Comparison of ENCODE assay signal across 8 cellular contexts in genomic region chr18:48902023-48902855, GRCh38. TPM values are rescaled to one million over a fixed set of nuclear protein-coding genes. Genes with fewer than 3 reads are reported as not detected.
DNase-seq lines count a peak whose midpoint lies in the region; ATAC-seq, FAIRE-seq and TF ChIP-seq lines count a peak whose summit lies in the region.

No MANE protein-coding gene starts in this region.

- H3K27me3 ChIP-seq in MG63 (no peaks in the 10 kb centered on the region), adipocyte (replicated peaks; ENCODE audit: control insufficient read depth, insufficient read depth, low read length) (no peaks in the 10 kb centered on the region), right cardiac atrium (ENCODE audit: control insufficient read depth, insufficient read depth) (no peaks in the 10 kb centered on the region), skeletal muscle satellite cell (ENCODE audit: control insufficient read depth, insufficient read depth, low read length) (no peaks in the 10 kb centered on the region)

- H3K4me3 ChIP-seq in AG09309 (ENCODE audit: control insufficient read depth, low read depth, low read length) (no peak overlapping the region), MG63 (no peak overlapping the region), adipocyte (ENCODE audit: low read length) (no peak overlapping the region), right cardiac atrium (ENCODE audit: low read length) (no peak overlapping the region), skeletal muscle satellite cell (ENCODE audit: low read length) (peak overlapping the region; percentile 47)

- no peaks in the 10 kb centered on the region; the same call in 1 of the 2 replicates for H3K36me3 ChIP-seq in MG63
- no peaks in the 10 kb centered on the region for H3K36me3 ChIP-seq in adipocyte (ENCODE audit: control insufficient read depth, insufficient read depth, low read length, severe bottlenecking)
- H3K36me3 ChIP-seq in skeletal muscle satellite cell (ENCODE audit: insufficient read depth, low read length), result no peaks in the 10 kb centered on the region

- peak overlapping the region; percentile 80 for H3K27ac ChIP-seq in right cardiac atrium (ENCODE audit: low read length)

- intact Hi-C loops in right cardiac atrium (cut with DNase I), result no loop called here

- peak overlapping the region; percentile 57 for H3K4me2 ChIP-seq in skeletal muscle satellite cell (ENCODE audit: low read length)

- peak; percentile 60 for DNase-seq in AG09309 (ENCODE audit: low read depth)
- peak; percentile 92 for DNase-seq in MG63
- peak; percentile 97 for DNase-seq in adipocyte (ENCODE audit: low read depth)
- DNase-seq in right cardiac atrium, result peak; percentile 97 to 99 (median 98)
- no peak for DNase-seq in GM19239 (ENCODE audit: insufficient read length, low spot score)
- DNase-seq in stimulated activated CD4-positive, alpha-beta T cell treated with anti-CD3 and anti-CD28 coated beads, Interleukin-4, amount 100 ng/mL, for 1 hour, result no peak

- H3K9me3 ChIP-seq in MG63, result no peaks in the 10 kb centered on the region
- H3K9me3 ChIP-seq in adipocyte (ENCODE audit: control insufficient read depth, low read length), result peaks cover 23% of the 10 kb centered on the region
- no peaks in the 10 kb centered on the region for H3K9me3 ChIP-seq in right cardiac atrium (ENCODE audit: control insufficient read depth, low read length)
- peaks cover 9% of the 10 kb centered on the region for H3K9me3 ChIP-seq in skeletal muscle satellite cell (replicated peaks; ENCODE audit: low read length)

- no peak for TF ChIP-seq CTCF in AG09309 (IDR thresholded peaks at IDR 0.05; ENCODE audit: control insufficient read depth, insufficient read depth, low read depth, low read length, missing control alignments)

- ATAC-seq in right cardiac atrium (peak; percentile 94 to 95), HG03135 (IDR thresholded peaks at IDR 0.05; ENCODE audit: unreplicated experiment) (no peak)

- FAIRE-seq in GM19239 (lab: Jason Lieb, UNC), result no peak

- H3K9ac ChIP-seq in adipocyte (ENCODE audit: low read length) (peak overlapping the region; percentile 75), skeletal muscle satellite cell (ENCODE audit: low read depth, low read length) (peak overlapping the region; percentile 83)

- H3K4me1 ChIP-seq in adipocyte (ENCODE audit: control insufficient read depth, insufficient read depth, low read length) (peaks cover 27% of the 10 kb centered on the region), right cardiac atrium (ENCODE audit: control insufficient read depth, insufficient read depth, low read length) (peaks cover 12% of the 10 kb centered on the region), skeletal muscle satellite cell (ENCODE audit: control insufficient read depth, insufficient read depth, low read length) (peaks cover 46% of the 10 kb centered on the region)

- 29% methylated on average over 27 of the region's 27 CpGs for WGBS in right cardiac atrium

RNA-seq across cellular contexts. Expression of gene SMAD7, which starts 48.5 kb away (rescaled TPM):
- total RNA-seq in MG63 (2014; rRNA removed; shearing (Covaris generic); ENCODE audit: low replicate concordance), result 13.4 and 29.3 TPM in 2 replicates
- 10 to 100 TPM; 66.3 to 97.6 (median 94.3) TPM for total RNA-seq in right cardiac atrium
- 34.8 TPM for polyA plus RNA-seq in right cardiac atrium
- 4.8 and 7.6 TPM in 2 replicates for total RNA-seq in skeletal muscle satellite cell (2012; rRNA removed)

Comparison
In these comparisons a context has a peak if more than half of its experiments do, and no peak if none do; other contexts are left out.
1. DNase-seq: peak in AG09309 (single experiment), MG63 (single experiment), adipocyte (single experiment) and right cardiac atrium (3 of 3); none in GM19239 (single experiment) and stimulated activated CD4-positive, alpha-beta T cell treated with anti-CD3 and anti-CD28 coated beads, Interleukin-4, amount 100 ng/mL, for 1 hour (single experiment).